1 cellular context compared by ENCODE assay signal in genomic region chr6:136792066-136792944, GRCh38.
A peak's percentile ranks its signal among the peaks of the same experiment; 100 is the strongest.
TF ChIP-seq lines count a peak whose summit lies in the region.

MAP3K5 (minus strand) TSS chr6:136792477; CDS start chr6:136792157, 320 bp downstream.

TF ChIP-seq in WTC11, 78 proteins besides CTCF, POLR2A, EP300 and RAD21 (continued from another document):
- TF ChIP-seq ESRRA (CRISPR knock-in tag; IDR thresholded peaks at IDR 0.05; ENCODE audit: borderline replicate concordance) = no peak
- no peak for TF ChIP-seq CDX4 (CRISPR knock-in tag; IDR thresholded peaks at IDR 0.05; ENCODE audit: borderline replicate concordance)
- TF ChIP-seq ZSCAN18 (CRISPR knock-in tag; IDR thresholded peaks at IDR 0.05) = no peak
- peak; percentile 100; the same call in 1 of the 2 replicates for TF ChIP-seq HMGXB4 (CRISPR knock-in tag; IDR thresholded peaks at IDR 0.05)
- TF ChIP-seq ETV6 (CRISPR knock-in tag; IDR thresholded peaks at IDR 0.05) = peak; percentile 16; the same call in 1 of the 2 replicates
- peak; percentile 47; the same call in 1 of the 2 replicates for TF ChIP-seq MYBL2 (CRISPR knock-in tag; IDR thresholded peaks at IDR 0.05)
- no peak for TF ChIP-seq USF1 (CRISPR knock-in tag; IDR thresholded peaks at IDR 0.05)
- TF ChIP-seq ELF4 (CRISPR knock-in tag; IDR thresholded peaks at IDR 0.05; ENCODE audit: low read depth) = no peak
- TF ChIP-seq PRDM15 (CRISPR knock-in tag; IDR thresholded peaks at IDR 0.05) = no peak
- TF ChIP-seq SOX15 (CRISPR knock-in tag; IDR thresholded peaks at IDR 0.05) = no peak
